8 cellular contexts compared by ENCODE assay signal in the genomic region with DNA sequence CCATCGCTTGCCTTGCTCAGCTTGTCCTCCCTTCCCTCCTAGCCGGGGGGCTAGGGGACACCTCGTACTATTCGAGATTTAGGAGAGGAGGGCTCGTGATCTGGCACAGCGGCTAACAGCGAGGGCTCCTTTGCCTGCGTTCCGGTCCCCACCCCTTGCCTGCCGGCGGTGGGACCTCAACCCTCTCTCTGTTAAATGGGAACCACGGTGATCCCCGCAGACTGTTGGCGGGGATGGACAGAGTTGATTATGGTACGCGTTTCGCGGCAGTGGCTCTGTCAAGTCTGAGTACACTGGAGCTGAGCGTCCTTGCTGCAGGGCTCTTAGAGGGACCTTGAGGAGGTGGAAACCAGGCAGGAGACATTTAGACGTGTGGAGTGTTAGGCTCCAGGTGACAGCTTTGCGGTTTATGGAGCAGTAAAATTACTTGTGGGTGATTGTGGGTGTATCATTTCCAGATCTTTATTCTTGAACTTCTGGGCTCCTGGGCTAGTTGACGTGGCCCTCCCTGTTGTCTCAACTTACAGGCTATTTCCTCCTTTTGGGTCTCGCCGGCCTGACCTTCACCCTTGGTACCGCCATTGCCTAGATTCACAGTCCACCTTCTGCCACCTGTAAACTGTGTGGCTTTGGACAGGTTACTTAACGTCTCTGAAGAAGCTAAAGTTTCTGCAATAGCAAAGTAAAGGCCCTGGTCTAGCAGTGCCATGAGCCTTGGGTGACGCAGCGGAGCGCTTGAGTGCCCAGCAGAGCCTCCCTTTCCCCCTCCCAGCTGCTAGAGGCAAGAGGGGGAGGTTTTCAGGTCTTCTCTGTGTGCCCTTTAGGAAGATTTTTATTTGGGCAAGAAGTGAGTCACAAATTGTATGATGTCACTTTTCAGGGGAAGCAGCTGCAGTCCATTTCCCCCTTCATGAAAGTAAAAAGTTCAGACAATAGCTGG. TPM values are rescaled to one million over a fixed set of nuclear protein-coding genes. Genes with fewer than 3 reads are reported as not detected.
A peak's percentile ranks its signal among the peaks of the same experiment; 100 is the strongest.
DNase-seq lines count a peak whose midpoint lies in the region; ATAC-seq and TF ChIP-seq lines count a peak whose summit lies in the region.

No MANE protein-coding gene starts in this region.

- peaks cover 5% of the 10 kb centered on the region for H3K36me3 Mint-ChIP-seq in Caco-2 (ENCODE audit: insufficient read depth, unreplicated experiment)

- CTCF ChIA-PET in Caco-2 (lab: Charles Lee) (interaction anchor here (0.6 to 1.5 kb wide), 4 partner anchors 22 to 624 kb away, joined by 3 to 6 read pairs (median 4); no protein-coding TSS in a partner anchor), SK-N-SH (lab: Yijun Ruan, JAX) (interaction anchor here (0.7 to 2.2 kb wide), 12 partner anchors 11 to 818 kb away, joined by 3 to 13 read pairs (median 4); a partner anchor contains a TSS)

- H3K27me3 Mint-ChIP-seq in Caco-2 (ENCODE audit: insufficient read depth, unreplicated experiment): no peaks in the 10 kb centered on the region

- POLR2A ChIA-PET in Caco-2 (lab: Charles Lee): no interaction called here
- POLR2A ChIA-PET in SK-N-SH (lab: Yijun Ruan, JAX): no interaction called here

- H3K9me2 ChIP-seq in SK-N-SH: no peaks in the 10 kb centered on the region

- in situ Hi-C loops in astrocyte of the spinal cord (cut with HindIII; ENCODE audit: low sequenced_read_pairs): no loop called here

- no peak for TF ChIP-seq CTCF in Caco-2 (IDR thresholded peaks at IDR 0.05; ENCODE audit: insufficient read depth in 1 of 2, low read depth in 1 of 2, low read length in 1 of 2, severe bottlenecking in 1 of 2, unreplicated experiment in 1 of 2)
- no peak for TF ChIP-seq CTCF in SK-N-SH (IDR thresholded peaks at IDR 0.05)
- TF ChIP-seq CTCF in astrocyte of the spinal cord (IDR thresholded peaks at IDR 0.05; ENCODE audit: low read depth, low read length): no peak
- TF ChIP-seq CTCF in sigmoid colon (IDR thresholded peaks at IDR 0.05): no peak

- 13% methylated on average over 28 of the region's 29 CpGs for WGBS in SK-N-SH (ENCODE audit: low lambda C conversion rate)
- no CpG with 5 or more reads among the region's 29 CpGs for whole genome bisulfite sequencing in iPS DF 6.9 (ENCODE audit: insufficient coverage, insufficient read length)
- WGBS in sigmoid colon, 2 donors: 1 to 2% methylated on average over 29 of the region's 29 CpGs

- peak overlapping the region; percentile 98 for H3K4me3 Mint-ChIP-seq in Caco-2 (ENCODE audit: unreplicated experiment)

- peaks cover 7% of the 10 kb centered on the region for H3K4me1 Mint-ChIP-seq in Caco-2 (ENCODE audit: low read depth, unreplicated experiment)

- TF ChIP-seq RAD21 in SK-N-SH (IDR thresholded peaks at IDR 0.05; ENCODE audit: low read length): no peak

- peak overlapping the region; percentile 25 for H3K27ac Mint-ChIP-seq in Caco-2 (ENCODE audit: unreplicated experiment)

- H3F3A ChIP-seq in SK-N-SH (replicated peaks; ENCODE audit: insufficient read depth): no peaks in the 10 kb centered on the region

- peaks cover 50% of the 10 kb centered on the region for H3K79me2 ChIP-seq in SK-N-SH (ENCODE audit: insufficient read depth)

- no peaks in the 10 kb centered on the region for H4K20me1 ChIP-seq in SK-N-SH (ENCODE audit: insufficient read depth)

- H3K9me3 ChIP-seq in Caco-2: no peaks in the 10 kb centered on the region
- H3K9me3 ChIP-seq in SK-N-SH: no peaks in the 10 kb centered on the region
- no peaks in the 10 kb centered on the region for H3K9me3 ChIP-seq in iPS DF 6.9 (ENCODE audit: control insufficient read depth, insufficient read depth, low read length)
- peaks cover 0 to 4% (median 0%) of the 10 kb centered on the region in 4 donors for H3K9me3 ChIP-seq in sigmoid colon

- TSS peak; percentile 30 for BruUV-seq in Caco-2 (replicated peaks; lab: Mats Ljungman, UMichigan)

- H3K4me1 ChIP-seq in Caco-2: no peaks in the 10 kb centered on the region
- peaks cover 0 to 6% of the 10 kb centered on the region in 2 experiments; a peak in 1 of 4 replicates for H3K4me1 ChIP-seq in SK-N-SH (ENCODE audit: control insufficient read depth in 1 of 2, insufficient read depth in 2 of 2, low read depth in 1 of 2, low read length in 1 of 2)
- H3K4me1 ChIP-seq in iPS DF 6.9 (ENCODE audit: control insufficient read depth, insufficient read depth, low read length): no peaks in the 10 kb centered on the region; the same call in 1 of the 2 replicates
- peaks cover 2 to 22% (median 17%) of the 10 kb centered on the region in 4 donors for H3K4me1 ChIP-seq in sigmoid colon

- H3K4me3 ChIP-seq in Caco-2 (ENCODE audit: low read depth, low read length) (peak overlapping the region; percentile 59), SK-N-SH (ENCODE audit: low read depth in 2 of 2, low read length in 1 of 2) (peak overlapping the region; percentile 89 to 98), astrocyte of the spinal cord (ENCODE audit: low read depth, low read length) (peak overlapping the region; percentile 94), iPS DF 6.9 (ENCODE audit: low read length) (peak overlapping the region; percentile 75), sigmoid colon (peak overlapping the region; percentile 83 to 99 (median 94))

- peak overlapping the region; percentile 94 for H2AFZ ChIP-seq in SK-N-SH (ENCODE audit: low read depth)

- H3K27me3 ChIP-seq in Caco-2 (replicated peaks; ENCODE audit: control insufficient read depth, insufficient read depth, low read length) (no peaks in the 10 kb centered on the region), SK-N-SH (ENCODE audit: insufficient read depth) (no peaks in the 10 kb centered on the region), iPS DF 6.9 (ENCODE audit: control insufficient read depth, insufficient read depth, low read length) (0 out of 2 replicates have a peak, but pooled peaks cover 3% of the 10 kb centered on the region), sigmoid colon (no peaks in the 10 kb centered on the region)

- TF ChIP-seq EP300 in SK-N-SH (IDR thresholded peaks at IDR 0.05; ENCODE audit: borderline replicate concordance in 1 of 2, low read depth in 1 of 2, low read length in 1 of 2) (no peak), sigmoid colon (IDR thresholded peaks at IDR 0.05) (no peak)

- H3K9me3 Mint-ChIP-seq in Caco-2 (ENCODE audit: unreplicated experiment): peaks cover 18% of the 10 kb centered on the region

- peak overlapping the region; percentile 92 for H3K9ac ChIP-seq in SK-N-SH

- H3K27ac ChIP-seq in SK-N-SH (ENCODE audit: low read depth in 2 of 2, low read length in 1 of 2): peak overlapping the region; percentile 77 to 82
- H3K27ac ChIP-seq in iPS DF 6.9 (ENCODE audit: low read length): no peak overlapping the region
- peak overlapping the region; percentile 96 to 98 (median 96) for H3K27ac ChIP-seq in sigmoid colon

- peak overlapping the region; percentile 92 for H3K4me2 ChIP-seq in SK-N-SH

- H3K36me3 ChIP-seq in Caco-2 (ENCODE audit: control insufficient read depth, insufficient read depth, low read length) (no peaks in the 10 kb centered on the region), SK-N-SH (replicated peaks in 1 of 2; ENCODE audit: control insufficient read depth in 1 of 2, insufficient read depth in 2 of 2, low read length in 1 of 2) (peaks cover 0 to 5% of the 10 kb centered on the region in 2 experiments), iPS DF 6.9 (ENCODE audit: control insufficient read depth, insufficient read depth, low read length) (no peaks in the 10 kb centered on the region), sigmoid colon (no peaks in the 10 kb centered on the region)

- DNase-seq in Caco-2: peak; percentile 10 to 46
- DNase-seq in SK-N-SH: no peak
- DNase-seq in astrocyte of the spinal cord (ENCODE audit: low read depth, low spot score): peak; percentile 46
- no peak for DNase-seq in iPS DF 6.9 (ENCODE audit: low read depth, low spot score)
- DNase-seq in sigmoid colon: peak; percentile 73
- no peak for DNase-seq in cerebellum (ENCODE audit: low spot score)

- intact Hi-C loops in Caco-2 (cut with micrococcal nuclease; ENCODE audit: unreplicated experiment): no loop called here
- intact Hi-C loops in sigmoid colon (cut with DNase I): loop anchor here (5.0 kb wide), 2 partner anchors 172 to 492 kb away; a partner anchor contains a TSS

- ATAC-seq in GM19455 (IDR thresholded peaks at IDR 0.05; ENCODE audit: unreplicated experiment) (peak; percentile 14), HG03520 (IDR thresholded peaks at IDR 0.05; ENCODE audit: unreplicated experiment) (peak; percentile 13)

- TF ChIP-seq POLR2A in sigmoid colon (IDR thresholded peaks at IDR 0.05): no peak

TF ChIP-seq in SK-N-SH, 30 proteins besides CTCF, POLR2A, EP300 and RAD21:
- peak; percentile 49 for TF ChIP-seq JUND (IDR thresholded peaks at IDR 0.05)
- TF ChIP-seq TCF12 (IDR thresholded peaks at IDR 0.05): peak; percentile 40; the same call in 1 of the 2 replicates
- TF ChIP-seq RFX5 (IDR thresholded peaks at IDR 0.05; ENCODE audit: low read length): no peak
- TF ChIP-seq NFIC (IDR thresholded peaks at IDR 0.05; ENCODE audit: borderline replicate concordance): no peak
- TF ChIP-seq FOSL2 (IDR thresholded peaks at IDR 0.05; ENCODE audit: borderline replicate concordance, low read depth): peak; percentile 55; the same call in 1 of the 2 replicates

RNA-seq across cellular contexts. Expression of a gene that starts 0.7 kb away (rescaled TPM):
- 23.0 and 23.9 TPM in 2 replicates for total RNA-seq in Caco-2 (2022)
- 13.6 and 15.1 TPM in 2 replicates for polyA plus RNA-seq in SK-N-SH (2012; rRNA removed)
- polyA plus RNA-seq in SK-N-SH (2012; cell fraction: cytosol; rRNA removed): 14.2 and 16.5 TPM in 2 replicates
- 6.6 and 10.8 TPM in 2 replicates for polyA plus RNA-seq in SK-N-SH (2012; cell fraction: nucleus; rRNA removed)
- total RNA-seq in sigmoid colon: 10 to 100 TPM; 11.4 to 17.8 (median 14.5) TPM
- polyA plus RNA-seq in sigmoid colon: 100 to 1,000 TPM in 2 of 3 donors, 10 to 100 TPM in 1; 86.0 to 338 (median 178) TPM
- total RNA-seq in cerebellum: 4.8 TPM

RNA-seq across cellular contexts. Expression of a gene that starts 16.6 kb away (rescaled TPM):
- total RNA-seq in Caco-2 (2022) (0.05 and 0.09 TPM in 2 replicates), sigmoid colon (not detected), cerebellum (0.09 TPM)
- polyA plus RNA-seq in SK-N-SH (2012; rRNA removed) (not detected in 2 replicates), sigmoid colon (1 to 10 TPM in 1 of 3 donors, under 1 TPM in 2; 0.41 to 1.2 (median 0.46) TPM)
- polyA plus RNA-seq in SK-N-SH (2012; cell fraction: cytosol; rRNA removed): under 0.01 TPM in 1 of 2 replicates, not detected in the other
- polyA plus RNA-seq in SK-N-SH (2012; cell fraction: nucleus; rRNA removed): not detected in 2 replicates

Comparison
In these comparisons a context has a peak if more than half of its experiments do, and no peak if none do; other contexts are left out.
1. DNase-seq: peak in Caco-2 (2 of 2), astrocyte of the spinal cord (single experiment) and sigmoid colon (single experiment); none in SK-N-SH (single experiment), iPS DF 6.9 (single experiment) and cerebellum (single experiment).
2. Peak in every context shown above with its lines, with median percentiles within 50 percentile points of each other: H3K4me3 ChIP-seq.